ENCODE assay signal across 9 cellular contexts in genomic region chr7:74343281-74344127, GRCh38. TPM values are rescaled to one million over a fixed set of nuclear protein-coding genes. Genes with fewer than 3 reads are reported as not detected.
DNase-seq lines count a peak whose midpoint lies in the region; ATAC-seq, FAIRE-seq and TF ChIP-seq lines count a peak whose summit lies in the region.
"Had no signal": no experiment of that assay in that cellular context is flagged by ENCODE, and none has a peak within 500 bp of the region (broad histone marks: within the 10 kb centered on the region; RNA-seq: fewer than 3 reads in every experiment).

No MANE protein-coding gene starts in this region.

- no peak overlapping the region for H2BK15ac ChIP-seq in mesenchymal stem cell (ENCODE audit: low read depth, poor library complexity, severe bottlenecking)

- H3K79me1 ChIP-seq in mesenchymal stem cell (replicated peaks; ENCODE audit: low read length, poor library complexity, severe bottlenecking), result peaks cover 24% of the 10 kb centered on the region

- H3K36me3 ChIP-seq in mesenchymal stem cell (ENCODE audit: control insufficient read depth in 1 of 2, insufficient read depth in 2 of 2, low read depth in 1 of 2, low read length in 2 of 2), result peaks cover 32 to 38% of the 10 kb centered on the region in 2 experiments

- no peak overlapping the region for H3K9ac ChIP-seq in mesenchymal stem cell (ENCODE audit: low read length)

- DNase-seq in CD1c-positive myeloid dendritic cell (ENCODE audit: extremely low spot score) (peak; percentile 49), HS-5 (ENCODE audit: low read depth) (peak; percentile 67), amniotic stem cell (lab: John Stamatoyannopoulos, UW) (peak; percentile 6), mesenchymal stem cell (peak; percentile 88), RPMI8226 (no peak), D721Med (ENCODE audit: insufficient read length, low spot score) (no peak), SHP77 (lab: John Stamatoyannopoulos, UW) (no peak)
- DNase-seq: NK-92 treated with Interleukin-12 subunit alpha and Interleukin-12 subunit beta, amount 100 ng/mL, for 24 hours had no signal

- no peak overlapping the region for H2BK5ac ChIP-seq in mesenchymal stem cell (ENCODE audit: low read depth, low read length, poor library complexity, severe bottlenecking)

- H2BK120ac ChIP-seq in mesenchymal stem cell (ENCODE audit: low read depth, low read length), result no peak overlapping the region

- H3K4ac ChIP-seq in mesenchymal stem cell (ENCODE audit: low read depth in 1 of 2, low read length in 2 of 2), result no peak overlapping the region

- peak overlapping the region in 1 of 2 experiments; percentile 16 for H3K18ac ChIP-seq in mesenchymal stem cell (ENCODE audit: low read depth in 1 of 2, low read length in 2 of 2)

- WGBS in mesenchymal stem cell, result 66% methylated on average over 14 of the region's 14 CpGs

- H3K4me1 ChIP-seq in mesenchymal stem cell (ENCODE audit: control insufficient read depth, insufficient read depth, low read depth, low read length), result peaks cover 9% of the 10 kb centered on the region

- no peak overlapping the region for H2BK12ac ChIP-seq in mesenchymal stem cell (ENCODE audit: low read length in 2 of 2)

- FAIRE-seq in D721Med (lab: Jason Lieb, UNC), result no peak

- no peak overlapping the region for H3K27ac ChIP-seq in mesenchymal stem cell (ENCODE audit: low read length, poor library complexity, severe bottlenecking)

- no peak for ATAC-seq in GM18858 (IDR thresholded peaks at IDR 0.05; ENCODE audit: unreplicated experiment)

- H3K9me3 ChIP-seq in mesenchymal stem cell (ENCODE audit: control insufficient read depth, low read length), result no peaks in the 10 kb centered on the region

- no peak overlapping the region for H2AFZ ChIP-seq in mesenchymal stem cell (ENCODE audit: low read depth, low read length)

- no peak overlapping the region for H3K14ac ChIP-seq in mesenchymal stem cell (ENCODE audit: low read length in 2 of 2)

- H2AK5ac ChIP-seq in mesenchymal stem cell (ENCODE audit: low read length, severe bottlenecking), result peak overlapping the region; percentile 35

- no peak overlapping the region for H3K4me3 ChIP-seq in mesenchymal stem cell (ENCODE audit: insufficient read depth in 1 of 2, low read depth in 1 of 2, low read length in 2 of 2)

- no peak overlapping the region for H4K91ac ChIP-seq in mesenchymal stem cell (ENCODE audit: low read length)

- H3K23ac ChIP-seq in mesenchymal stem cell (ENCODE audit: low read length in 2 of 2), result no peak overlapping the region

- H3K27me3 ChIP-seq in mesenchymal stem cell (ENCODE audit: control insufficient read depth in 1 of 2, insufficient read depth in 1 of 2, low read length in 2 of 2), result no peaks in the 10 kb centered on the region

- no peak overlapping the region for H3K4me2 ChIP-seq in mesenchymal stem cell (ENCODE audit: low read length, poor library complexity, severe bottlenecking)

- H4K8ac ChIP-seq in mesenchymal stem cell (ENCODE audit: low read length), result peak overlapping the region; percentile 43

- no peak for TF ChIP-seq CTCF in D721Med (IDR thresholded peaks at IDR 0.05; ENCODE audit: insufficient read depth, missing control alignments)

RNA-seq across cellular contexts. Expression of gene CLIP2, which starts 54.3 kb away (rescaled TPM):
- polyA plus RNA-seq in mesenchymal stem cell (2013, experiment 1 of 2), result 68.2 TPM
- polyA plus RNA-seq in mesenchymal stem cell (2013, experiment 2 of 2), result 63.3 TPM

Comparison
In these comparisons a context has a peak if more than half of its experiments do, and no peak if none do; other contexts are left out.
1. DNase-seq: peak in CD1c-positive myeloid dendritic cell (single experiment), HS-5 (single experiment), amniotic stem cell (single experiment) and mesenchymal stem cell (single experiment); none in RPMI8226 (single experiment), D721Med (single experiment) and SHP77 (0 of 2).